In the genomic region with DNA sequence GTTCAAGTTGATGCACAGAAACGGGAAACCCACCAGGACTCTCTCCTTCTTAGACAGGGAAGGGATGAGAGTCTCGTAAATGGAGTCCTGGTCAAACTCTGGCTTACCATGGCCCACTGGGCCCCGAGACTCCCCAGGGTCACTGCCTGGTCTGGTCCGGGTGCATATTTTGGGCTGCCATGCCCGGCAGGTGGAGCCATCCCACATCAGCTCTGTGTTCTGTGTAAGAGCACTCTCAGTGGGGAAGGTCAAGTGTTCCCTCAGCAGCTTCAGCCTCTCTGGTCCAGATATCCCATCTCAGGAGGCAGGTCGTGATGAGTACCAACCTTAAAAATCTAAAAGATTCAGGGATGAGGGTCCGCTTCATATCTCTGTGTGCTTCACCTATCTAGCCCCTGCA, we compare ENCODE assay signal across 1 cellular context.
TF ChIP-seq lines count a peak whose summit lies in the region.

No MANE protein-coding gene starts in this region.

TF ChIP-seq in GM12878, 131 proteins besides CTCF, POLR2A, EP300 and RAD21:
- TF ChIP-seq RBBP5 (conservative IDR thresholded peaks at IDR 0.05) (no peak), IKZF2 (IDR thresholded peaks at IDR 0.05) (no peak), NBN (IDR thresholded peaks at IDR 0.05) (no peak), GABPA (IDR thresholded peaks at IDR 0.05; ENCODE audit: low read depth) (no peak), RB1 (IDR thresholded peaks at IDR 0.05; ENCODE audit: borderline replicate concordance) (no peak), GATAD2B (conservative IDR thresholded peaks at IDR 0.05; ENCODE audit: low read depth) (no peak), CEBPB (IDR thresholded peaks at IDR 0.05; ENCODE audit: borderline replicate concordance in 1 of 2, low read depth in 2 of 2, low read length in 2 of 2) (no peak), SPI1 (IDR thresholded peaks at IDR 0.05; ENCODE audit: borderline replicate concordance, insufficient read depth, low read depth, low read length) (no peak), JUND (IDR thresholded peaks at IDR 0.05; ENCODE audit: low read depth, low read length) (no peak)
- TF ChIP-seq, protein P1, sequence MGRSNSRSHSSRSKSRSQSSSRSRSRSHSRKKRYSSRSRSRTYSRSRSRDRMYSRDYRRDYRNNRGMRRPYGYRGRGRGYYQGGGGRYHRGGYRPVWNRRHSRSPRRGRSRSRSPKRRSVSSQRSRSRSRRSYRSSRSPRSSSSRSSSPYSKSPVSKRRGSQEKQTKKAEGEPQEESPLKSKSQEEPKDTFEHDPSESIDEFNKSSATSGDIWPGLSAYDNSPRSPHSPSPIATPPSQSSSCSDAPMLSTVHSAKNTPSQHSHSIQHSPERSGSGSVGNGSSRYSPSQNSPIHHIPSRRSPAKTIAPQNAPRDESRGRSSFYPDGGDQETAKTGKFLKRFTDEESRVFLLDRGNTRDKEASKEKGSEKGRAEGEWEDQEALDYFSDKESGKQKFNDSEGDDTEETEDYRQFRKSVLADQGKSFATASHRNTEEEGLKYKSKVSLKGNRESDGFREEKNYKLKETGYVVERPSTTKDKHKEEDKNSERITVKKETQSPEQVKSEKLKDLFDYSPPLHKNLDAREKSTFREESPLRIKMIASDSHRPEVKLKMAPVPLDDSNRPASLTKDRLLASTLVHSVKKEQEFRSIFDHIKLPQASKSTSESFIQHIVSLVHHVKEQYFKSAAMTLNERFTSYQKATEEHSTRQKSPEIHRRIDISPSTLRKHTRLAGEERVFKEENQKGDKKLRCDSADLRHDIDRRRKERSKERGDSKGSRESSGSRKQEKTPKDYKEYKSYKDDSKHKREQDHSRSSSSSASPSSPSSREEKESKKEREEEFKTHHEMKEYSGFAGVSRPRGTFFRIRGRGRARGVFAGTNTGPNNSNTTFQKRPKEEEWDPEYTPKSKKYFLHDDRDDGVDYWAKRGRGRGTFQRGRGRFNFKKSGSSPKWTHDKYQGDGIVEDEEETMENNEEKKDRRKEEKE (IDR thresholded peaks at IDR 0.05), result no peak
